20 cellular contexts compared by ENCODE assay signal in genomic region chr11:112223125-112223524, GRCh38. TPM values are rescaled to one million over a fixed set of nuclear protein-coding genes. Genes with fewer than 3 reads are reported as not detected.
DNase-seq lines count a peak whose midpoint lies in the region; ATAC-seq, FAIRE-seq and TF ChIP-seq lines count a peak whose summit lies in the region.
"Had no signal": no experiment of that assay in that cellular context is flagged by ENCODE, and none has a peak within 500 bp of the region (broad histone marks: within the 10 kb centered on the region; RNA-seq: fewer than 3 reads in every experiment).

No MANE protein-coding gene starts in this region.

- no peak for TF ChIP-seq POLR2A in breast epithelium (IDR thresholded peaks at IDR 0.05)
- TF ChIP-seq POLR2A in HepG2 (IDR thresholded peaks at IDR 0.05; ENCODE audit: insufficient read depth in 1 of 2, low read depth in 2 of 2, low read length in 2 of 2): no peak

- no peak for FAIRE-seq in HepG2 (lab: Jason Lieb, UNC)
- FAIRE-seq: HTR-8/SVneo, K562 had no signal

- TF ChIP-seq RAD21 in HepG2 (CRISPR knock-in tag; IDR thresholded peaks at IDR 0.05): no peak

- no peak for ATAC-seq in HepG2
- ATAC-seq: K562 had no signal

- H3K4me2 ChIP-seq in HepG2 (ENCODE audit: low read depth, low read length): no peak overlapping the region; the same call in 1 of the 2 replicates
- H3K4me2 ChIP-seq: BLaER1 treated with 17β-estradiol and CSF1 and Interleukin-3, amounts not matched to agents 10 nM and 100 nM had no signal

- BruUV-seq in MCF 10A (replicated peaks; lab: Mats Ljungman, UMichigan) (no TSS peak), HepG2 (replicated peaks; lab: Mats Ljungman, UMichigan) (no TSS peak)

- no peak overlapping the region for H3K27ac Mint-ChIP-seq in MCF 10A (ENCODE audit: low read depth, unreplicated experiment)
- H3K27ac Mint-ChIP-seq: H9 had no signal

- H3K4me1 Mint-ChIP-seq in MCF 10A (ENCODE audit: insufficient read depth, unreplicated experiment): peaks cover 28% of the 10 kb centered on the region

- H3K4me3 ChIP-seq in breast epithelium: no peak overlapping the region
- H3K4me3 ChIP-seq in epithelial cell of proximal tubule (ENCODE audit: low read depth, low read length): no peak overlapping the region
- H3K4me3 ChIP-seq in HepG2 (replicated peaks in 1 of 3; ENCODE audit: insufficient read depth in 1 of 3, low read depth in 2 of 3, low read length in 3 of 3): no peak overlapping the region
- H3K4me3 ChIP-seq: BLaER1 treated with 17β-estradiol and CSF1 and Interleukin-3, amounts not matched to agents 10 nM and 100 nM; K562; Peyer's patch had no signal

- TF ChIP-seq EP300 in HepG2 (IDR thresholded peaks at IDR 0.05; ENCODE audit: low read depth in 2 of 2, low read length in 2 of 2): no peak
- TF ChIP-seq EP300 in HepG2 (CRISPR knock-in tag; IDR thresholded peaks at IDR 0.05; ENCODE audit: borderline replicate concordance): no peak

- no peaks in the 10 kb centered on the region for H4K20me1 ChIP-seq in HepG2 (ENCODE audit: insufficient read depth, low read length)

- H3K4me3 Mint-ChIP-seq in MCF 10A (ENCODE audit: unreplicated experiment): no peak overlapping the region
- H3K4me3 Mint-ChIP-seq: H9 had no signal

- CTCF ChIA-PET in MCF 10A (lab: Yijun Ruan, JAX): interaction anchor here (0.6 to 15.5 kb wide), 7 partner anchors 58 to 132 kb away, joined by 3 to 428 read pairs (median 3); no protein-coding TSS in a partner anchor
- CTCF ChIA-PET in HepG2 (lab: Yijun Ruan, JAX; ENCODE audit: low intra/inter-chr PET ratio, low total read pairs): interaction anchor here (6.4 kb wide), 1 partner anchor 57 kb away, joined by 128 read pairs; no protein-coding TSS in a partner anchor

- no peaks in the 10 kb centered on the region for H3K27me3 ChIP-seq in breast epithelium
- H3K27me3 ChIP-seq in HepG2 (ENCODE audit: control insufficient read depth in 1 of 2, insufficient read depth in 2 of 2, low read length in 2 of 2): no peaks in the 10 kb centered on the region; a peak in 1 of 5 replicates
- H3K27me3 ChIP-seq: BLaER1 treated with 17β-estradiol and CSF1 and Interleukin-3, amounts not matched to agents 10 nM and 100 nM; Peyer's patch had no signal

- WGBS in HepG2 (ENCODE audit: low lambda C conversion rate): 5% methylated on average over 1 of the region's 1 CpG

- H3K9me3 Mint-ChIP-seq in MCF 10A (ENCODE audit: unreplicated experiment): no peaks in the 10 kb centered on the region
- H3K9me3 Mint-ChIP-seq: H9 had no signal

- H3K36me3 Mint-ChIP-seq in MCF 10A (ENCODE audit: insufficient read depth, unreplicated experiment): peaks cover 16% of the 10 kb centered on the region

- POLR2A ChIA-PET in MCF 10A (lab: Yijun Ruan, JAX): interaction anchor here (0.6 to 1.9 kb wide), 10 partner anchors 9 to 296 kb away, joined by 3 to 7 read pairs (median 4); no protein-coding TSS in a partner anchor
- POLR2A ChIA-PET in HepG2 (lab: Yijun Ruan, JAX): no interaction called here

- H3K4me1 ChIP-seq in breast epithelium: peaks cover 0 to 7% of the 10 kb centered on the region in 2 donors
- peaks cover 58% of the 10 kb centered on the region for H3K4me1 ChIP-seq in HepG2 (ENCODE audit: insufficient read depth, low read length)

- H3K36me3 ChIP-seq in breast epithelium: no peaks in the 10 kb centered on the region
- H3K36me3 ChIP-seq in HepG2 (replicated peaks in 1 of 2; ENCODE audit: control insufficient read depth in 1 of 2, insufficient read depth in 2 of 2, low read length in 2 of 2): no peaks in the 10 kb centered on the region
- H3K36me3 ChIP-seq: Peyer's patch had no signal

- H3K9ac ChIP-seq in HepG2 (ENCODE audit: insufficient read depth, low read depth, low read length): no peak overlapping the region

- in situ Hi-C loops in HepG2 (cut with HindIII; ENCODE audit: extremely low pct_ligation_motif_present, low pct_unique_long_range_greater_than_20kb): loop anchor here (5.0 to 10.0 kb wide), 2 partner anchors 59 to 232 kb away; no protein-coding TSS in a partner anchor

- no peak overlapping the region for H3K27ac ChIP-seq in breast epithelium
- H3K27ac ChIP-seq in HepG2 (ENCODE audit: extremely low read length, insufficient read depth, low read length): no peak overlapping the region
- H3K27ac ChIP-seq: BLaER1 treated with 17β-estradiol and CSF1 and Interleukin-3, amounts not matched to agents 10 nM and 100 nM; Peyer's patch had no signal

- H3K27me3 Mint-ChIP-seq in MCF 10A (ENCODE audit: insufficient read depth, unreplicated experiment): no peaks in the 10 kb centered on the region

- peaks cover 16% of the 10 kb centered on the region for H3K79me2 ChIP-seq in HepG2 (ENCODE audit: insufficient read depth, low read length)

- H3K9me3 ChIP-seq in breast epithelium (no peaks in the 10 kb centered on the region), HepG2 (ENCODE audit: low read length) (no peaks in the 10 kb centered on the region)
- H3K9me3 ChIP-seq: BLaER1 treated with 17β-estradiol and CSF1 and Interleukin-3, amounts not matched to agents 10 nM and 100 nM; Peyer's patch had no signal

- peak overlapping the region; percentile 74 for H2AFZ ChIP-seq in HepG2 (ENCODE audit: low read length)

- TF ChIP-seq CTCF in MCF 10A (IDR thresholded peaks at IDR 0.05; ENCODE audit: unreplicated experiment) (no peak), breast epithelium (IDR thresholded peaks at IDR 0.05) (no peak), epithelial cell of proximal tubule (conservative IDR thresholded peaks at IDR 0.05; ENCODE audit: low read depth, low read length) (no peak), HepG2 (CRISPR knock-in tag; IDR thresholded peaks at IDR 0.05) (no peak)

- peak; percentile 43 for DNase-seq in MCF 10A (ENCODE audit: unreplicated experiment)
- DNase-seq in breast epithelium (ENCODE audit: low spot score in 2 of 2): no peak
- DNase-seq in epithelial cell of proximal tubule (ENCODE audit: low read depth): peak; percentile 20
- no peak for DNase-seq in HepG2 (ENCODE audit: low spot score)
- no peak for DNase-seq in stimulated activated CD4-positive, alpha-beta T cell treated with anti-CD3 and anti-CD28 coated beads, Interleukin-12 subunit alpha, Interleukin-12 subunit beta, amount 100 ng/mL, for 4 hours
- DNase-seq in middle frontal gyrus (ENCODE audit: extremely low spot score, low spot score): no peak
- DNase-seq in iPS-NIHi11 (ENCODE audit: low spot score): no peak
- no peak for DNase-seq in cerebellar cortex (ENCODE audit: low spot score)
- DNase-seq: COR-L47, DMS153, H9, NCI-H1105, NCI-H1694 treated with DMSO at 0.1 percent for 48 hours, NCI-H446, Peyer's patch, Right ventricle myocardium superior had no signal

- intact Hi-C loops in MCF 10A (cut with micrococcal nuclease): loop anchor here (10.0 kb wide), 3 partner anchors 332 to 892 kb away; no protein-coding TSS in a partner anchor
- intact Hi-C loops in breast epithelium (cut with DNase I; ENCODE audit: low total_unique reads): loop anchor here (5.0 kb wide), 1 partner anchor 59 kb away; no protein-coding TSS in a partner anchor
- intact Hi-C loops in HepG2 (cut with micrococcal nuclease; ENCODE audit: unreplicated experiment): loop anchor here (10.0 kb wide), 1 partner anchor 572 kb away; no protein-coding TSS in a partner anchor

RNA-seq across cellular contexts. Expression of gene PTS, which starts 3.1 kb away (rescaled TPM):
- total RNA-seq in MCF 10A (2022): 68.3 and 79.4 TPM in 2 replicates
- 10 to 100 TPM; 21.8 to 40.4 (median 38.7) TPM for total RNA-seq in breast epithelium
- total RNA-seq in epithelial cell of proximal tubule: 53.6 and 57.2 TPM in 2 replicates
- 46.8 and 49.3 TPM in 2 replicates for total RNA-seq in HepG2 (2016; rRNA removed; fragmentation: Illumina TruSeq; extraction: Trizol)
- total RNA-seq in HepG2 (2016; cell fraction: cytosol; rRNA removed; fragmentation: Illumina TruSeq; extraction: Trizol; ENCODE audit: low read depth): 40.2 and 43.5 TPM in 2 replicates
- total RNA-seq in HepG2 (2016; cell fraction: insoluble cytoplasmic fraction; rRNA removed; fragmentation: Illumina TruSeq; extraction: Trizol): 47.6 and 49.7 TPM in 2 replicates
- 39.7 and 40.1 TPM in 2 replicates for total RNA-seq in HepG2 (2016; cell fraction: membrane; rRNA removed; fragmentation: Illumina TruSeq; extraction: Trizol)
- 38.8 and 43.2 TPM in 2 replicates for total RNA-seq in HepG2 (2016; cell fraction: nucleus; rRNA removed; fragmentation: Illumina TruSeq; extraction: Trizol)
- polyA plus RNA-seq in HepG2 (2011; rRNA removed): 26.3 and 33.6 TPM in 2 replicates
- polyA plus RNA-seq in HepG2 (2011; cell fraction: cytosol; rRNA removed): 19.8 and 26.0 TPM in 2 replicates
- polyA plus RNA-seq in HepG2 (2011; cell fraction: nucleus; rRNA removed): 23.5 and 45.8 TPM in 2 replicates
- polyA plus RNA-seq in HepG2 (2012): 32.7 and 36.0 TPM in 2 replicates
- 28.2 and 34.2 TPM in 2 replicates for polyA plus RNA-seq in HepG2 (2016; cell fraction: cytosol; fragmentation: Illumina TruSeq; extraction: Trizol; ENCODE audit: low read depth)
- 44.0 and 45.6 TPM in 2 replicates for polyA plus RNA-seq in HepG2 (2016; cell fraction: insoluble cytoplasmic fraction; fragmentation: Illumina TruSeq; extraction: Trizol; ENCODE audit: low read depth)
- 32.0 and 33.3 TPM in 2 replicates for polyA plus RNA-seq in HepG2 (2016; cell fraction: membrane; fragmentation: Illumina TruSeq; extraction: Trizol; ENCODE audit: low read depth)
- 60.5 and 68.6 TPM in 2 replicates for polyA plus RNA-seq in HepG2 (2016; cell fraction: nucleus; fragmentation: Illumina TruSeq; extraction: Trizol; ENCODE audit: insufficient read depth, low read depth)
- 6.7 and 7.7 TPM in 2 replicates for polyA minus RNA-seq in HepG2 (2011; rRNA and poly(A)+ RNA removed; ENCODE audit: low replicate concordance)
- 6.6 and 7.3 TPM in 2 replicates for polyA minus RNA-seq in HepG2 (2011; cell fraction: cytosol; rRNA and poly(A)+ RNA removed)
- 62.4 and 70.9 TPM in 2 replicates for polyA minus RNA-seq in HepG2 (2011; cell fraction: nucleus; rRNA and poly(A)+ RNA removed)

RNA-seq across cellular contexts. Expression of gene PLET1, which starts 37.5 kb away (rescaled TPM):
- total RNA-seq in MCF 10A (2022) (not detected in 2 replicates), breast epithelium (not detected), epithelial cell of proximal tubule (not detected in 2 replicates), HepG2 (2016; rRNA removed; fragmentation: Illumina TruSeq; extraction: Trizol) (not detected in 2 replicates)
- total RNA-seq in HepG2 (2016; cell fraction: cytosol; rRNA removed; fragmentation: Illumina TruSeq; extraction: Trizol; ENCODE audit: low read depth): not detected in 2 replicates
- total RNA-seq in HepG2 (2016; cell fraction: insoluble cytoplasmic fraction; rRNA removed; fragmentation: Illumina TruSeq; extraction: Trizol): not detected in 2 replicates
- total RNA-seq in HepG2 (2016; cell fraction: membrane; rRNA removed; fragmentation: Illumina TruSeq; extraction: Trizol): not detected in 2 replicates
- total RNA-seq in HepG2 (2016; cell fraction: nucleus; rRNA removed; fragmentation: Illumina TruSeq; extraction: Trizol): not detected in 2 replicates
- polyA plus RNA-seq in HepG2 (2011; rRNA removed): not detected in 2 replicates
- not detected in 2 replicates for polyA plus RNA-seq in HepG2 (2011; cell fraction: cytosol; rRNA removed)
- not detected in 2 replicates for polyA plus RNA-seq in HepG2 (2011; cell fraction: nucleus; rRNA removed)
- polyA plus RNA-seq in HepG2 (2012): not detected in 2 replicates
- polyA plus RNA-seq in HepG2 (2016; cell fraction: cytosol; fragmentation: Illumina TruSeq; extraction: Trizol; ENCODE audit: low read depth): not detected in 2 replicates
- polyA plus RNA-seq in HepG2 (2016; cell fraction: insoluble cytoplasmic fraction; fragmentation: Illumina TruSeq; extraction: Trizol; ENCODE audit: low read depth): not detected in 2 replicates
- polyA plus RNA-seq in HepG2 (2016; cell fraction: membrane; fragmentation: Illumina TruSeq; extraction: Trizol; ENCODE audit: low read depth): not detected in 2 replicates
- not detected in 2 replicates for polyA plus RNA-seq in HepG2 (2016; cell fraction: nucleus; fragmentation: Illumina TruSeq; extraction: Trizol; ENCODE audit: insufficient read depth, low read depth)
- polyA minus RNA-seq in HepG2 (2011; rRNA and poly(A)+ RNA removed; ENCODE audit: low replicate concordance): not detected in 2 replicates
- not detected in 2 replicates for polyA minus RNA-seq in HepG2 (2011; cell fraction: cytosol; rRNA and poly(A)+ RNA removed)
- not detected in 2 replicates for polyA minus RNA-seq in HepG2 (2011; cell fraction: nucleus; rRNA and poly(A)+ RNA removed)
- total RNA-seq: A172, H9, K562, Peyer's patch, Right ventricle myocardium superior had no signal
- polyA plus RNA-seq: K562 had no signal

RNA-seq across cellular contexts. Expression of gene BCO2, which starts 47.8 kb away (rescaled TPM):
- total RNA-seq in MCF 10A (2022) (0.93 TPM in 1 of 2 replicates, not detected in the other), breast epithelium (10 to 100 TPM in 1 of 3 donors, 1 to 10 TPM in 2; 3.4 to 10.8 (median 5.2) TPM), epithelial cell of proximal tubule (0.29 and 0.52 TPM in 2 replicates), HepG2 (2016; rRNA removed; fragmentation: Illumina TruSeq; extraction: Trizol) (0.38 TPM in 1 of 2 replicates, not detected in the other)
- 0.40 and 1.2 TPM in 2 replicates for total RNA-seq in HepG2 (2016; cell fraction: cytosol; rRNA removed; fragmentation: Illumina TruSeq; extraction: Trizol; ENCODE audit: low read depth)
- 0.34 and 0.41 TPM in 2 replicates for total RNA-seq in HepG2 (2016; cell fraction: insoluble cytoplasmic fraction; rRNA removed; fragmentation: Illumina TruSeq; extraction: Trizol)
- 0.52 and 0.62 TPM in 2 replicates for total RNA-seq in HepG2 (2016; cell fraction: membrane; rRNA removed; fragmentation: Illumina TruSeq; extraction: Trizol)
- total RNA-seq in HepG2 (2016; cell fraction: nucleus; rRNA removed; fragmentation: Illumina TruSeq; extraction: Trizol): 0.78 and 0.81 TPM in 2 replicates
- polyA plus RNA-seq in HepG2 (2011; rRNA removed): 0.58 and 0.67 TPM in 2 replicates
- polyA plus RNA-seq in HepG2 (2011; cell fraction: cytosol; rRNA removed): 0.15 and 0.19 TPM in 2 replicates
- 1.1 and 1.8 TPM in 2 replicates for polyA plus RNA-seq in HepG2 (2011; cell fraction: nucleus; rRNA removed)
- polyA plus RNA-seq in HepG2 (2012): 0.72 and 1.4 TPM in 2 replicates
- not detected in 2 replicates for polyA plus RNA-seq in HepG2 (2016; cell fraction: cytosol; fragmentation: Illumina TruSeq; extraction: Trizol; ENCODE audit: low read depth)
- polyA plus RNA-seq in HepG2 (2016; cell fraction: insoluble cytoplasmic fraction; fragmentation: Illumina TruSeq; extraction: Trizol; ENCODE audit: low read depth): 0.40 and 0.53 TPM in 2 replicates
- polyA plus RNA-seq in HepG2 (2016; cell fraction: membrane; fragmentation: Illumina TruSeq; extraction: Trizol; ENCODE audit: low read depth): not detected in 2 replicates
- polyA plus RNA-seq in HepG2 (2016; cell fraction: nucleus; fragmentation: Illumina TruSeq; extraction: Trizol; ENCODE audit: insufficient read depth, low read depth): 2.3 and 2.8 TPM in 2 replicates
- 0.28 and 0.40 TPM in 2 replicates for polyA minus RNA-seq in HepG2 (2011; rRNA and poly(A)+ RNA removed; ENCODE audit: low replicate concordance)
- not detected in 2 replicates for polyA minus RNA-seq in HepG2 (2011; cell fraction: cytosol; rRNA and poly(A)+ RNA removed)
- polyA minus RNA-seq in HepG2 (2011; cell fraction: nucleus; rRNA and poly(A)+ RNA removed): 2.7 and 4.0 TPM in 2 replicates

RNA-seq across cellular contexts. Expression of gene TEX12, which starts 56.0 kb away (rescaled TPM):
- total RNA-seq in MCF 10A (2022) (not detected in 2 replicates), breast epithelium (1 to 10 TPM in 2 of 3 donors, not detected in 1; 1.2 to 1.3 TPM), epithelial cell of proximal tubule (not detected in 2 replicates), HepG2 (2016; rRNA removed; fragmentation: Illumina TruSeq; extraction: Trizol) (not detected in 2 replicates)
- not detected in 2 replicates for total RNA-seq in HepG2 (2016; cell fraction: cytosol; rRNA removed; fragmentation: Illumina TruSeq; extraction: Trizol; ENCODE audit: low read depth)
- 0.15 TPM in 1 of 2 replicates, not detected in the other for total RNA-seq in HepG2 (2016; cell fraction: insoluble cytoplasmic fraction; rRNA removed; fragmentation: Illumina TruSeq; extraction: Trizol)
- not detected in 2 replicates for total RNA-seq in HepG2 (2016; cell fraction: membrane; rRNA removed; fragmentation: Illumina TruSeq; extraction: Trizol)
- total RNA-seq in HepG2 (2016; cell fraction: nucleus; rRNA removed; fragmentation: Illumina TruSeq; extraction: Trizol): 0.69 TPM in 1 of 2 replicates, not detected in the other
- polyA plus RNA-seq in HepG2 (2011; rRNA removed): not detected in 2 replicates
- not detected in 2 replicates for polyA plus RNA-seq in HepG2 (2011; cell fraction: cytosol; rRNA removed)
- polyA plus RNA-seq in HepG2 (2011; cell fraction: nucleus; rRNA removed): 0.19 TPM in 1 of 2 replicates, not detected in the other
- polyA plus RNA-seq in HepG2 (2012): not detected in 2 replicates
- not detected in 2 replicates for polyA plus RNA-seq in HepG2 (2016; cell fraction: cytosol; fragmentation: Illumina TruSeq; extraction: Trizol; ENCODE audit: low read depth)
- polyA plus RNA-seq in HepG2 (2016; cell fraction: insoluble cytoplasmic fraction; fragmentation: Illumina TruSeq; extraction: Trizol; ENCODE audit: low read depth): not detected in 2 replicates
- polyA plus RNA-seq in HepG2 (2016; cell fraction: membrane; fragmentation: Illumina TruSeq; extraction: Trizol; ENCODE audit: low read depth): not detected in 2 replicates
- polyA plus RNA-seq in HepG2 (2016; cell fraction: nucleus; fragmentation: Illumina TruSeq; extraction: Trizol; ENCODE audit: insufficient read depth, low read depth): 1.6 TPM in 1 of 2 replicates, not detected in the other
- polyA minus RNA-seq in HepG2 (2011; rRNA and poly(A)+ RNA removed; ENCODE audit: low replicate concordance): not detected in 2 replicates
- not detected in 2 replicates for polyA minus RNA-seq in HepG2 (2011; cell fraction: cytosol; rRNA and poly(A)+ RNA removed)
- polyA minus RNA-seq in HepG2 (2011; cell fraction: nucleus; rRNA and poly(A)+ RNA removed): not detected in 2 replicates
- total RNA-seq: A172, Right ventricle myocardium superior had no signal

RNA-seq across cellular contexts. Expression of gene IL18, which starts 59.2 kb away (rescaled TPM):
- total RNA-seq in MCF 10A (2022): 124 and 189 TPM in 2 replicates
- 10 to 100 TPM in 2 of 3 donors, 1 to 10 TPM in 1; 8.2 to 21.0 (median 16.8) TPM for total RNA-seq in breast epithelium
- total RNA-seq in epithelial cell of proximal tubule: 31.3 and 48.5 TPM in 2 replicates
- 0.89 and 1.4 TPM in 2 replicates for total RNA-seq in HepG2 (2016; rRNA removed; fragmentation: Illumina TruSeq; extraction: Trizol)
- total RNA-seq in HepG2 (2016; cell fraction: cytosol; rRNA removed; fragmentation: Illumina TruSeq; extraction: Trizol; ENCODE audit: low read depth): 0.30 and 0.44 TPM in 2 replicates
- 1.4 TPM in 2 replicates for total RNA-seq in HepG2 (2016; cell fraction: insoluble cytoplasmic fraction; rRNA removed; fragmentation: Illumina TruSeq; extraction: Trizol)
- 0.72 and 0.74 TPM in 2 replicates for total RNA-seq in HepG2 (2016; cell fraction: membrane; rRNA removed; fragmentation: Illumina TruSeq; extraction: Trizol)
- 0.66 and 0.75 TPM in 2 replicates for total RNA-seq in HepG2 (2016; cell fraction: nucleus; rRNA removed; fragmentation: Illumina TruSeq; extraction: Trizol)
- polyA plus RNA-seq in HepG2 (2011; rRNA removed): 2.7 and 3.6 TPM in 2 replicates
- polyA plus RNA-seq in HepG2 (2011; cell fraction: cytosol; rRNA removed): 1.2 and 1.7 TPM in 2 replicates
- polyA plus RNA-seq in HepG2 (2011; cell fraction: nucleus; rRNA removed): 1.4 and 2.7 TPM in 2 replicates
- polyA plus RNA-seq in HepG2 (2012): 0.31 and 0.44 TPM in 2 replicates
- polyA plus RNA-seq in HepG2 (2016; cell fraction: cytosol; fragmentation: Illumina TruSeq; extraction: Trizol; ENCODE audit: low read depth): 0.38 and 0.43 TPM in 2 replicates
- 1.1 and 1.3 TPM in 2 replicates for polyA plus RNA-seq in HepG2 (2016; cell fraction: insoluble cytoplasmic fraction; fragmentation: Illumina TruSeq; extraction: Trizol; ENCODE audit: low read depth)
- polyA plus RNA-seq in HepG2 (2016; cell fraction: membrane; fragmentation: Illumina TruSeq; extraction: Trizol; ENCODE audit: low read depth): 0.60 and 1.1 TPM in 2 replicates
- polyA plus RNA-seq in HepG2 (2016; cell fraction: nucleus; fragmentation: Illumina TruSeq; extraction: Trizol; ENCODE audit: insufficient read depth, low read depth): 1.5 and 2.4 TPM in 2 replicates
- 0.50 and 22.8 TPM in 2 replicates for polyA minus RNA-seq in HepG2 (2011; rRNA and poly(A)+ RNA removed; ENCODE audit: low replicate concordance)
- polyA minus RNA-seq in HepG2 (2011; cell fraction: cytosol; rRNA and poly(A)+ RNA removed): 0.97 and 1.5 TPM in 2 replicates
- 4.1 TPM in 2 replicates for polyA minus RNA-seq in HepG2 (2011; cell fraction: nucleus; rRNA and poly(A)+ RNA removed)

Comparison
In these comparisons a context has a peak if more than half of its experiments do, and no peak if none do; other contexts are left out.
1. DNase-seq: peak in MCF 10A (single experiment) and epithelial cell of proximal tubule (single experiment); none in breast epithelium (0 of 2), HepG2 (single experiment), stimulated activated CD4-positive, alpha-beta T cell treated with anti-CD3 and anti-CD28 coated beads, Interleukin-12 subunit alpha, Interleukin-12 subunit beta, amount 100 ng/mL, for 4 hours (single experiment), middle frontal gyrus (single experiment), iPS-NIHi11 (single experiment) and cerebellar cortex (single experiment).